2 cellular contexts compared by ENCODE assay signal in genomic region chr11:36328956-36329673, GRCh38.
TF ChIP-seq lines count a peak whose summit lies in the region.

No MANE protein-coding gene starts in this region.

TF ChIP-seq in A549, 52 proteins besides CTCF, POLR2A, EP300 and RAD21:
- TF ChIP-seq JUN (IDR thresholded peaks at IDR 0.05) (no peak), MAFK (IDR thresholded peaks at IDR 0.05; ENCODE audit: partially characterized antibody) (no peak), FOSL2 (IDR thresholded peaks at IDR 0.05) (no peak), FOSL2 (CRISPR knock-in tag; IDR thresholded peaks at IDR 0.05) (peak; percentile 49; the same call in 1 of the 2 replicates)
- TF ChIP-seq, protein P1, sequence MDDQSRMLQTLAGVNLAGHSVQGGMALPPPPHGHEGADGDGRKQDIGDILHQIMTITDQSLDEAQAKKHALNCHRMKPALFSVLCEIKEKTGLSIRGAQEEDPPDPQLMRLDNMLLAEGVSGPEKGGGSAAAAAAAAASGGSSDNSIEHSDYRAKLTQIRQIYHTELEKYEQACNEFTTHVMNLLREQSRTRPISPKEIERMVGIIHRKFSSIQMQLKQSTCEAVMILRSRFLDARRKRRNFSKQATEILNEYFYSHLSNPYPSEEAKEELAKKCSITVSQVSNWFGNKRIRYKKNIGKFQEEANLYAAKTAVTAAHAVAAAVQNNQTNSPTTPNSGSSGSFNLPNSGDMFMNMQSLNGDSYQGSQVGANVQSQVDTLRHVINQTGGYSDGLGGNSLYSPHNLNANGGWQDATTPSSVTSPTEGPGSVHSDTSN (IDR thresholded peaks at IDR 0.05), result no peak

TF ChIP-seq in endothelial cell of umbilical vein, 7 proteins besides CTCF, POLR2A, EP300 and RAD21:
- TF ChIP-seq POLR2AphosphoS5 (IDR thresholded peaks at IDR 0.05; ENCODE audit: insufficient read depth, low read depth, low read length) (no peak), JUN (IDR thresholded peaks at IDR 0.05; ENCODE audit: borderline replicate concordance, insufficient read depth, insufficient read length, low read depth) (peak; percentile 43), EZH2 (IDR thresholded peaks at IDR 0.05; ENCODE audit: borderline replicate concordance, low read depth, low read length, severe bottlenecking) (no peak), FOS (IDR thresholded peaks at IDR 0.05; ENCODE audit: borderline replicate concordance, insufficient read depth, low read length) (peak; percentile 49)
